Comparison of ENCODE assay signal across 9 cellular contexts in genomic region chr14:75711134-75711795, GRCh38. TPM values are rescaled to one million over a fixed set of nuclear protein-coding genes. Genes with fewer than 3 reads are reported as not detected.
DNase-seq lines count a peak whose midpoint lies in the region; ATAC-seq and TF ChIP-seq lines count a peak whose summit lies in the region.
"Had no signal": no experiment of that assay in that cellular context is flagged by ENCODE, and none has a peak within 500 bp of the region (broad histone marks: within the 10 kb centered on the region; RNA-seq: fewer than 3 reads in every experiment).

No MANE protein-coding gene starts in this region.

- CTCF ChIA-PET in activated CD4-positive, alpha-beta memory T cell treated with anti-CD3 and anti-CD28 coated beads, Interleukin-2, amount 10 ng/mL, durations not matched to agents 7 days and 5 days (lab: Charles Lee), result interaction anchor here (0.9 to 6.8 kb wide), 6 partner anchors 9 to 270 kb away, joined by 3 to 182 read pairs (median 5); partner anchors contain the start of genes IFT43 and TGFB3

- WGBS in psoas muscle, 3 donors, result 38 to 45% (median 40%) methylated on average over 4 of the region's 4 CpGs

- no peaks in the 10 kb centered on the region for H3K9me3 Mint-ChIP-seq in activated CD4-positive, alpha-beta memory T cell treated with anti-CD3 and anti-CD28 coated beads, Interleukin-2, amount 10 ng/mL, durations not matched to agents 7 days and 5 days

- no peaks in the 10 kb centered on the region for H3K9me3 ChIP-seq in psoas muscle

- peak; percentile 33 to 62 for DNase-seq in NCI-H2081 (lab: John Stamatoyannopoulos, UW)
- DNase-seq in NCI-H2081 treated with DMSO at 0.1 percent for 48 hours (lab: John Stamatoyannopoulos, UW), result no peak
- DNase-seq in Jurkat, Clone E6-1 (ENCODE audit: low read depth, low spot score), result peak; percentile 44
- DNase-seq in activated CD4-positive, alpha-beta memory T cell treated with anti-CD3 and anti-CD28 coated beads, Interleukin-2, amount 10 ng/mL, durations not matched to agents 7 days and 5 days, result peak; percentile 23
- DNase-seq in head of caudate nucleus, result peak in 38 of 42 donors; percentile 8 to 84 (median 56)
- no peak for DNase-seq in psoas muscle
- DNase-seq in NCI-H526 treated with DMSO at 0.1 percent for 48 hours (lab: John Stamatoyannopoulos, UW), result no peak

- peak; percentile 68 to 80 (median 72) for ATAC-seq in psoas muscle
- ATAC-seq in HG03039 (IDR thresholded peaks at IDR 0.05; ENCODE audit: unreplicated experiment), result no peak

- intact Hi-C loops in head of caudate nucleus (cut with DNase I), result loop anchor here (2.0 to 10.0 kb wide), 3 partner anchors 81 to 272 kb away; no protein-coding TSS in a partner anchor
- intact Hi-C loops in psoas muscle (cut with DNase I), result loop anchor here (1.0 to 10.0 kb wide), 4 partner anchors 81 to 271 kb away; partner anchors contain the start of gene TGFB3 (in 1 of the 2)

- H3K4me1 Mint-ChIP-seq in activated CD4-positive, alpha-beta memory T cell treated with anti-CD3 and anti-CD28 coated beads, Interleukin-2, amount 10 ng/mL, durations not matched to agents 7 days and 5 days, result peaks cover 9% of the 10 kb centered on the region

- peaks cover 13% of the 10 kb centered on the region for H3K4me1 ChIP-seq in psoas muscle

- H3K27me3 Mint-ChIP-seq in activated CD4-positive, alpha-beta memory T cell treated with anti-CD3 and anti-CD28 coated beads, Interleukin-2, amount 10 ng/mL, durations not matched to agents 7 days and 5 days, result no peaks in the 10 kb centered on the region
- H3K27me3 Mint-ChIP-seq: activated naive CD8-positive, alpha-beta T cell had no signal

- peaks cover 0 to 14% of the 10 kb centered on the region in 2 donors for H3K36me3 ChIP-seq in psoas muscle (ENCODE audit: insufficient read depth in 1 of 2, low read depth in 1 of 2)

- H3K4me3 ChIP-seq in Jurkat, Clone E6-1 (ENCODE audit: low read length), result no peak overlapping the region
- H3K4me3 ChIP-seq in psoas muscle, result peak overlapping the region; percentile 16

- no peaks in the 10 kb centered on the region for H3K36me3 Mint-ChIP-seq in activated CD4-positive, alpha-beta memory T cell treated with anti-CD3 and anti-CD28 coated beads, Interleukin-2, amount 10 ng/mL, durations not matched to agents 7 days and 5 days (ENCODE audit: low read depth)

- H3K27ac Mint-ChIP-seq in activated CD4-positive, alpha-beta memory T cell treated with anti-CD3 and anti-CD28 coated beads, Interleukin-2, amount 10 ng/mL, durations not matched to agents 7 days and 5 days, result no peak overlapping the region
- H3K27ac Mint-ChIP-seq: activated naive CD8-positive, alpha-beta T cell had no signal

- H3K4me3 Mint-ChIP-seq in activated CD4-positive, alpha-beta memory T cell treated with anti-CD3 and anti-CD28 coated beads, Interleukin-2, amount 10 ng/mL, durations not matched to agents 7 days and 5 days, result no peak overlapping the region
- H3K4me3 Mint-ChIP-seq: activated naive CD8-positive, alpha-beta T cell had no signal

- peak overlapping the region; percentile 87 for H3K27ac ChIP-seq in psoas muscle

- H3K27me3 ChIP-seq in psoas muscle (ENCODE audit: insufficient read depth in 3 of 3, low read length in 2 of 3), result no peaks in the 10 kb centered on the region

- peak; percentile 73 for TF ChIP-seq CTCF in psoas muscle (IDR thresholded peaks at IDR 0.05)

- POLR2A ChIA-PET in activated CD4-positive, alpha-beta memory T cell treated with anti-CD3 and anti-CD28 coated beads, Interleukin-2, amount 10 ng/mL, durations not matched to agents 7 days and 5 days (lab: Charles Lee), result no interaction called here

RNA-seq across cellular contexts. Expression of gene TTLL5, which starts 50.2 kb away (rescaled TPM):
- polyA plus RNA-seq in Jurkat, Clone E6-1 (2012; ENCODE audit: insufficient read depth, insufficient read length), result 15.8 TPM
- total RNA-seq in activated CD4-positive, alpha-beta memory T cell treated with anti-CD3 and anti-CD28 coated beads, Interleukin-2, amount 10 ng/mL, durations not matched to agents 7 days and 5 days, result 10 to 100 TPM; 30.6 to 33.1 TPM
- total RNA-seq in psoas muscle, result 10 to 100 TPM in 3 of 4 donors, 1 to 10 TPM in 1; 5.7 to 17.2 (median 11.0) TPM
- polyA plus RNA-seq in psoas muscle, result 1 to 10 TPM; 4.6 to 9.1 (median 5.5) TPM

RNA-seq across cellular contexts. Expression of gene ERG28, which starts 50.6 kb away (rescaled TPM):
- 31.8 TPM for polyA plus RNA-seq in Jurkat, Clone E6-1 (2012; ENCODE audit: insufficient read depth, insufficient read length)
- 10 to 100 TPM; 26.9 to 29.4 TPM for total RNA-seq in activated CD4-positive, alpha-beta memory T cell treated with anti-CD3 and anti-CD28 coated beads, Interleukin-2, amount 10 ng/mL, durations not matched to agents 7 days and 5 days
- 1 to 10 TPM; 3.6 to 6.1 (median 4.8) TPM for total RNA-seq in psoas muscle
- 1 to 10 TPM; 4.9 to 6.4 (median 5.6) TPM for polyA plus RNA-seq in psoas muscle

Comparison
In these comparisons a context has a peak if more than half of its experiments do, and no peak if none do; other contexts are left out.
1. DNase-seq: peak in NCI-H2081 (2 of 2), Jurkat, Clone E6-1 (single experiment), activated CD4-positive, alpha-beta memory T cell treated with anti-CD3 and anti-CD28 coated beads, Interleukin-2, amount 10 ng/mL, durations not matched to agents 7 days and 5 days (single experiment) and head of caudate nucleus (38 of 42); none in NCI-H2081 treated with DMSO at 0.1 percent for 48 hours (single experiment), psoas muscle (0 of 2) and NCI-H526 treated with DMSO at 0.1 percent for 48 hours (single experiment).